ENCODE assay signal across 22 cellular contexts in genomic region chr10:71725249-71725648, GRCh38. TPM values are rescaled to one million over a fixed set of nuclear protein-coding genes. Genes with fewer than 3 reads are reported as not detected.
DNase-seq lines count a peak whose midpoint lies in the region; ATAC-seq and TF ChIP-seq lines count a peak whose summit lies in the region.
"Had no signal": no experiment of that assay in that cellular context is flagged by ENCODE, and none has a peak within 500 bp of the region (broad histone marks: within the 10 kb centered on the region; RNA-seq: fewer than 3 reads in every experiment).

No MANE protein-coding gene starts in this region.

- H4K20me1 ChIP-seq in H9 (ENCODE audit: control insufficient read depth, insufficient read depth, insufficient read length), result no peaks in the 10 kb centered on the region

- no peak overlapping the region for H2AFZ ChIP-seq in H9 (ENCODE audit: low read length)

- ATAC-seq in T-helper 17 cell (no peak), upper lobe of left lung (ENCODE audit: low FRiP score in 2 of 2) (no peak), HG02571 (IDR thresholded peaks at IDR 0.05; ENCODE audit: unreplicated experiment) (no peak)
- ATAC-seq: heart right ventricle, left lung, sciatic nerve had no signal

- no peak overlapping the region for H2BK15ac ChIP-seq in H9 (ENCODE audit: low read depth, low read length)

- H2BK5ac ChIP-seq in H9 (ENCODE audit: insufficient read length, low read length), result no peak overlapping the region

- H3K27ac ChIP-seq in effector memory CD4-positive, alpha-beta T cell (ENCODE audit: insufficient read depth, low read length, poor library complexity, severe bottlenecking), result peak overlapping the region; percentile 72
- peak overlapping the region in 3 of 4 donors; percentile 86 to 91 (median 87) for H3K27ac ChIP-seq in upper lobe of left lung
- no peak overlapping the region for H3K27ac ChIP-seq in H9 (ENCODE audit: insufficient read length, low read depth, low read length)
- H3K27ac ChIP-seq: dorsolateral prefrontal cortex had no signal

- no peaks in the 10 kb centered on the region for H3K36me3 Mint-ChIP-seq in activated naive CD4-positive, alpha-beta T cell treated with anti-CD3 and anti-CD28 coated beads, Interleukin-2, amount 10 ng/mL, durations not matched to agents 7 days and 5 days
- H3K36me3 Mint-ChIP-seq in T-helper 17 cell (ENCODE audit: low read depth) (peaks cover 2% of the 10 kb centered on the region), H9 (ENCODE audit: insufficient read depth in 1 of 3, low read depth in 3 of 3) (no peaks in the 10 kb centered on the region; a peak in 1 of 7 replicates)

- H3K56ac ChIP-seq in H9 (ENCODE audit: insufficient read length, low read depth, low read length), result no peak overlapping the region

- no peak overlapping the region for H2AK5ac ChIP-seq in H9 (ENCODE audit: insufficient read length, low read length)

- H3K4me3 ChIP-seq in effector memory CD4-positive, alpha-beta T cell (ENCODE audit: insufficient read depth, low read depth, low read length, poor library complexity, severe bottlenecking), result no peak overlapping the region
- H3K4me3 ChIP-seq in upper lobe of left lung, result no peak overlapping the region
- H3K4me3 ChIP-seq: dorsolateral prefrontal cortex, HAP-1, heart right ventricle, left lung, uterus had no signal

- CTCF ChIA-PET in activated naive CD4-positive, alpha-beta T cell treated with anti-CD3 and anti-CD28 coated beads, Interleukin-2, amount 10 ng/mL, durations not matched to agents 7 days and 5 days (lab: Charles Lee), result interaction anchor here (0.9 to 7.5 kb wide), 13 partner anchors 9 to 86 kb away, joined by 3 to 74 read pairs (median 9); partner anchors contain the start of gene VSIR

- no peak for TF ChIP-seq EP300 in upper lobe of left lung (IDR thresholded peaks at IDR 0.05)

- no peak overlapping the region for H4K5ac ChIP-seq in H9 (ENCODE audit: insufficient read length, low read depth, low read length)

- no peak overlapping the region for H2BK20ac ChIP-seq in H9 (ENCODE audit: low read depth, low read length, poor library complexity, severe bottlenecking)

- H3K27ac Mint-ChIP-seq in activated naive CD4-positive, alpha-beta T cell treated with anti-CD3 and anti-CD28 coated beads, Interleukin-2, amount 10 ng/mL, durations not matched to agents 7 days and 5 days, result peak overlapping the region; percentile 99
- H3K27ac Mint-ChIP-seq in T-helper 17 cell (peak overlapping the region; percentile 94), H9 (no peak overlapping the region)
- H3K27ac Mint-ChIP-seq: activated B cell treated with CpG ODN at 0.5 μM for 24 hours, nephron progenitor cell had no signal

- no peak overlapping the region for H3K4me3 Mint-ChIP-seq in activated naive CD4-positive, alpha-beta T cell treated with anti-CD3 and anti-CD28 coated beads, Interleukin-2, amount 10 ng/mL, durations not matched to agents 7 days and 5 days
- peak overlapping the region; percentile 79 for H3K4me3 Mint-ChIP-seq in T-helper 17 cell
- no peak overlapping the region for H3K4me3 Mint-ChIP-seq in H9
- H3K4me3 Mint-ChIP-seq: activated B cell treated with CpG ODN at 0.5 μM for 24 hours, nephron progenitor cell had no signal

- no peak overlapping the region for H4K91ac ChIP-seq in H9 (ENCODE audit: insufficient read length, low read depth, low read length)

- no peak overlapping the region for H3K14ac ChIP-seq in H9 (ENCODE audit: insufficient read depth, low read length)

- no peak for TF ChIP-seq POLR2A in upper lobe of left lung (IDR thresholded peaks at IDR 0.05)

- no peaks in the 10 kb centered on the region for H3K36me3 ChIP-seq in effector memory CD4-positive, alpha-beta T cell (ENCODE audit: control insufficient read depth, insufficient read depth, low read length)
- no peaks in the 10 kb centered on the region for H3K36me3 ChIP-seq in upper lobe of left lung
- H3K36me3 ChIP-seq: HAP-1, heart right ventricle, left lung, uterus had no signal

- no peak overlapping the region for H3K9ac ChIP-seq in H9 (ENCODE audit: extremely low read depth, insufficient read length, low read length)

- 89 to 90% methylated on average over 2 to 14 of the region's 14 CpGs for WGBS in upper lobe of left lung, 2 donors
- no CpG with 5 or more reads among the region's 14 CpGs for WGBS in H9 (ENCODE audit: extremely low coverage, insufficient read length, low lambda C conversion rate)

- H3K27me3 Mint-ChIP-seq in activated naive CD4-positive, alpha-beta T cell treated with anti-CD3 and anti-CD28 coated beads, Interleukin-2, amount 10 ng/mL, durations not matched to agents 7 days and 5 days, result peaks cover 11% of the 10 kb centered on the region
- no peaks in the 10 kb centered on the region for H3K27me3 Mint-ChIP-seq in T-helper 17 cell
- H3K27me3 Mint-ChIP-seq in H9 (ENCODE audit: low read depth), result peaks cover 21% of the 10 kb centered on the region
- H3K27me3 Mint-ChIP-seq: activated B cell treated with CpG ODN at 0.5 μM for 24 hours had no signal

- H3K18ac ChIP-seq in H9 (ENCODE audit: insufficient read length, low read depth, low read length), result no peak overlapping the region

- no peak overlapping the region for H3K4ac ChIP-seq in H9 (ENCODE audit: low read depth, low read length)

- H3K27me3 ChIP-seq in effector memory CD4-positive, alpha-beta T cell (replicated peaks; ENCODE audit: control insufficient read depth, insufficient read depth, low read length, poor library complexity, severe bottlenecking), result no peaks in the 10 kb centered on the region
- H3K27me3 ChIP-seq in upper lobe of left lung (no peaks in the 10 kb centered on the region), H9 (ENCODE audit: insufficient read depth, low read length) (no peaks in the 10 kb centered on the region; the same call in 1 of the 2 replicates)
- H3K27me3 ChIP-seq: dorsolateral prefrontal cortex, heart right ventricle, left lung, uterus had no signal

- H3K9me3 Mint-ChIP-seq in activated naive CD4-positive, alpha-beta T cell treated with anti-CD3 and anti-CD28 coated beads, Interleukin-2, amount 10 ng/mL, durations not matched to agents 7 days and 5 days, result no peaks in the 10 kb centered on the region
- no peaks in the 10 kb centered on the region for H3K9me3 Mint-ChIP-seq in H9
- H3K9me3 Mint-ChIP-seq: activated B cell treated with CpG ODN at 0.5 μM for 24 hours had no signal

- no peaks in the 10 kb centered on the region for H3K23me2 ChIP-seq in H9 (ENCODE audit: insufficient read length, low read depth, low read length, poor library complexity, severe bottlenecking)

- H3K4me1 Mint-ChIP-seq in activated naive CD4-positive, alpha-beta T cell treated with anti-CD3 and anti-CD28 coated beads, Interleukin-2, amount 10 ng/mL, durations not matched to agents 7 days and 5 days, result peaks cover 73% of the 10 kb centered on the region
- H3K4me1 Mint-ChIP-seq in T-helper 17 cell, result peaks cover 59% of the 10 kb centered on the region
- peaks cover 4 to 13% of the 10 kb centered on the region in 2 experiments; a peak in 3 of 4 replicates for H3K4me1 Mint-ChIP-seq in H9

- peaks cover 66% of the 10 kb centered on the region for H3K4me1 ChIP-seq in effector memory CD4-positive, alpha-beta T cell (ENCODE audit: control insufficient read depth, insufficient read depth, low read length, poor library complexity, severe bottlenecking)
- peaks cover 46 to 48% (median 47%) of the 10 kb centered on the region in 4 donors for H3K4me1 ChIP-seq in upper lobe of left lung
- no peaks in the 10 kb centered on the region for H3K4me1 ChIP-seq in H9 (ENCODE audit: insufficient read depth, low read length)
- H3K4me1 ChIP-seq: HAP-1 had no signal

- H3K79me2 ChIP-seq in H9 (ENCODE audit: insufficient read depth, low read length), result no peaks in the 10 kb centered on the region

- TF ChIP-seq CTCF in upper lobe of left lung (IDR thresholded peaks at IDR 0.05), result no peak
- TF ChIP-seq CTCF in H9 (conservative IDR thresholded peaks at IDR 0.05), result no peak

- no peak overlapping the region for H3K4me2 ChIP-seq in H9 (ENCODE audit: insufficient read depth, insufficient read length, low read length)

- no peak overlapping the region for H2BK120ac ChIP-seq in H9 (ENCODE audit: low read depth, low read length, poor library complexity, severe bottlenecking)

- no peak overlapping the region for H2BK12ac ChIP-seq in H9 (ENCODE audit: insufficient read length, low read depth, low read length)

- DNase-seq in activated naive CD4-positive, alpha-beta T cell treated with anti-CD3 and anti-CD28 coated beads, Interleukin-2, amount 10 ng/mL, durations not matched to agents 7 days and 5 days, result no peak
- no peak for DNase-seq in activated naive CD4-positive, alpha-beta T cell treated with anti-CD3 and anti-CD28 coated beads, Interleukin-2, amount 50 U/mL, for 16 hours
- no peak for DNase-seq in T-helper 17 cell
- DNase-seq in effector memory CD4-positive, alpha-beta T cell, result no peak
- peak in 1 of 2 donors; percentile 61 for DNase-seq in upper lobe of left lung
- no peak for DNase-seq in midbrain (lab: John Stamatoyannopoulos, UW)
- DNase-seq in H9, result no peak
- DNase-seq: activated B cell treated with CpG ODN at 0.5 μM for 24 hours; activated effector memory CD4-positive, alpha-beta T cell treated with Interleukin-2 at 50 U/mL for 16 hours; caudate nucleus; dorsolateral prefrontal cortex; GDM1; heart right ventricle; left lung; NCI-H1417 treated with DMSO at 0.1 percent for 48 hours; uterus had no signal

- H3K23ac ChIP-seq in H9 (ENCODE audit: insufficient read length, low read depth, low read length), result no peak overlapping the region

- no peaks in the 10 kb centered on the region for H3K79me1 ChIP-seq in H9 (ENCODE audit: insufficient read depth, low read depth, low read length, poor library complexity, severe bottlenecking)

- H3K9me3 ChIP-seq in T-helper 17 cell (ENCODE audit: control insufficient read depth, low read length, poor library complexity, severe bottlenecking) (no peaks in the 10 kb centered on the region), upper lobe of left lung (no peaks in the 10 kb centered on the region), H9 (ENCODE audit: control insufficient read depth, low read depth, low read length) (no peaks in the 10 kb centered on the region)
- no peaks in the 10 kb centered on the region for H3K9me3 ChIP-seq in effector memory CD4-positive, alpha-beta T cell (ENCODE audit: control insufficient read depth, low read length)
- H3K9me3 ChIP-seq: HAP-1, heart right ventricle, left lung, uterus had no signal

- no peak overlapping the region for H4K8ac ChIP-seq in H9 (replicated peaks; ENCODE audit: insufficient read length, low read depth, low read length)

- H3T11ph ChIP-seq in H9 (ENCODE audit: low read length), result no peak overlapping the region

RNA-seq across cellular contexts. Expression of gene C10orf105, which starts 5.7 kb away (rescaled TPM):
- total RNA-seq in T-helper 17 cell, result under 1 TPM; 0.31 to 0.37 TPM
- 1 to 10 TPM in 1 of 6 donors, under 1 TPM in 4, not detected in 1; 0.15 to 1.0 (median 0.44) TPM for total RNA-seq in upper lobe of left lung
- 0.24 and 0.26 TPM in 2 replicates for total RNA-seq in H9 (2021)
- total RNA-seq: activated B cell treated with CpG ODN at 0.5 μM for 24 hours, NCI-H460, SK-MEL-5 had no signal

RNA-seq across cellular contexts. Expression of gene VSIR, which starts 48.1 kb away (rescaled TPM):
- total RNA-seq in T-helper 17 cell (100 to 1,000 TPM; 119 to 124 TPM), upper lobe of left lung (100 to 1,000 TPM in 2 of 6 donors, 10 to 100 TPM in 4; 51.7 to 167 (median 92.5) TPM), H9 (2021) (0.11 and 0.31 TPM in 2 replicates)

Comparison
In these comparisons a context has a peak if more than half of its experiments do, and no peak if none do; other contexts are left out.
1. H3K27ac Mint-ChIP-seq: peak in activated naive CD4-positive, alpha-beta T cell treated with anti-CD3 and anti-CD28 coated beads, Interleukin-2, amount 10 ng/mL, durations not matched to agents 7 days and 5 days (single experiment) and T-helper 17 cell (single experiment); none in H9 (0 of 3).
2. RNA of gene VSIR, which starts 48.1 kb away (total RNA-seq): 119 to 124 TPM in T-helper 17 cell and 51.7 to 167 TPM in upper lobe of left lung; 0.11 to 0.31 TPM in H9; every median in the first group is over 10 times any median in the second.